Comparison of ENCODE assay signal across 30 cellular contexts in the genomic region with DNA sequence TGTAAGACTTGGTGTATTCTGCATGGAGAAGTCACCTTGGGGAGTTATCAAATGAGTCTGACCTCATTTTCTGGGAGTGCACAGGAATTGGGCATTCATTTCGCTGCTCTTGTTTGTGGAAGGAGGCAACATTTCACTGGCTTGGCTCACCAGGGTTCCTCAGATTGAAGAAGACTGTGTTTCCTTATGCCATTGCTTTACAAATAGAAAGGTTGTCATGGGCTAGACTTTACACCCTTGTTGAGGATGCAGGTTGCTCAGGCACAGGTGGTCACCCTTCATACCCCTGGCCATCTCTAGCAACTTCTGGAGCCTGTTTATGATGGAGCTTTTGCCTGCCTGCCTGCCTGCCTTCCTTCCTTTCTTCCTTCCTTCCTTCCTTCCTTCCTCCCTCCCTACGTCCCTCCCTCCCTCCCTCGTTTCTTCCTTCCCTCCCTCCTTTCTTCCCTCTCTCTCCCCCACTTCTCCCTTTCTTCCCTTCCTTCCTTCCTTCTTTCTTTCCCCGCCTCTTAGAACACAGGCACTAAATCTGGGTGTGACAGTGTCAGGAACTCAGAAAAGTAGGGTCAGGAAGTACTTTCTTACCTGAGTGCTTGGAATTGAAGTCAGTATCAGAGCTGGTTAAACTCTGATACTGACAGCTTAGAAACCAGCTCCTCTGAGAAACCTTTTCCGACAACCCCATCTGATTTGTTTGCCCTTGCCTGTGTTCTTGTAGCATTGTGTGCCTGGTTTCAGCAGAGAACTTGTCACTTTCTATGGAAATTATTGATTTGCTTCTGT.
DNase-seq lines count a peak whose midpoint lies in the region; ATAC-seq, FAIRE-seq and TF ChIP-seq lines count a peak whose summit lies in the region.
"Had no signal": no experiment of that assay in that cellular context is flagged by ENCODE, and none has a peak within 500 bp of the region (broad histone marks: within the 10 kb centered on the region; RNA-seq: fewer than 3 reads in every experiment).

No MANE protein-coding gene starts in this region.

- H3K9me3 Mint-ChIP-seq in activated CD4-positive, alpha-beta T cell treated with anti-CD3 and anti-CD28 coated beads for 36 hours (ENCODE audit: low read depth) = peaks cover 2% of the 10 kb centered on the region
- peaks cover 0 to 2% (median 0%) of the 10 kb centered on the region in 3 donors for H3K9me3 Mint-ChIP-seq in T-cell
- H3K9me3 Mint-ChIP-seq: CD8-positive, alpha-beta T cell; GM23338; H9; HFFc6 had no signal

- WGBS in small intestine, 3 donors = 10 to 54% (median 34%) methylated on average over 5 of the region's 5 CpGs
- WGBS in adrenal gland, 4 donors = 67 to 74% (median 71%) methylated on average over 5 of the region's 5 CpGs

- H3K4me3 ChIP-seq in duodenal mucosa (ENCODE audit: low read depth in 1 of 2, low read length in 2 of 2) (peak overlapping the region; percentile 58 to 65), mucosa of rectum (ENCODE audit: low read length in 2 of 2) (peak overlapping the region; percentile 61 to 65), small intestine (ENCODE audit: low read depth in 1 of 2, low read length in 2 of 2) (peak overlapping the region in 1 of 2 donors; percentile 47), adrenal gland (no peak overlapping the region)
- H3K4me3 ChIP-seq: GM23338, MG63 had no signal

- no peak for DNase-seq in activated CD4-positive, alpha-beta T cell treated with anti-CD3 and anti-CD28 coated beads for 36 hours
- no peak for DNase-seq in activated CD4-positive, alpha-beta T cell treated with anti-CD3 and anti-CD28 coated beads, Interleukin-2, amount 50 U/mL, for 48 hours
- DNase-seq in small intestine (peak; percentile 78), adrenal gland (no peak), T-cell (no peak), putamen (ENCODE audit: low spot score) (no peak)
- DNase-seq: Caco-2; CD8-positive, alpha-beta T cell; H9; HFFc6; KBM-7; MG63; NCI-H1105 treated with DMSO at 0.1 percent for 48 hours; NCI-H146; NCI-H1930; NCI-H446; NCI-H524 treated with DMSO at 0.1 percent for 48 hours; NCI-H774; NK-92 treated with Interleukin-12 subunit alpha and Interleukin-12 subunit beta, amount 100 ng/mL, for 24 hours; PC-3; Right ventricle myocardium superior; RPMI8226 had no signal

- peak overlapping the region; percentile 62 to 69 for H3K9ac ChIP-seq in duodenal mucosa (ENCODE audit: low read depth in 1 of 2, low read length in 2 of 2)
- peak overlapping the region; percentile 52 to 54 for H3K9ac ChIP-seq in mucosa of rectum (ENCODE audit: low read depth in 1 of 2, low read length in 2 of 2)

- H3K4me3 Mint-ChIP-seq in activated CD4-positive, alpha-beta T cell treated with anti-CD3 and anti-CD28 coated beads for 36 hours = no peak overlapping the region
- H3K4me3 Mint-ChIP-seq in T-cell = no peak overlapping the region
- H3K4me3 Mint-ChIP-seq: B cell; CD8-positive, alpha-beta T cell; GM23338; H9; HFFc6 had no signal

- peaks cover 5% of the 10 kb centered on the region for H3K4me1 Mint-ChIP-seq in activated CD4-positive, alpha-beta T cell treated with anti-CD3 and anti-CD28 coated beads for 36 hours
- no peaks in the 10 kb centered on the region for H3K4me1 Mint-ChIP-seq in T-cell
- H3K4me1 Mint-ChIP-seq: B cell, H9 had no signal

- peaks cover 15% of the 10 kb centered on the region for H3K27me3 Mint-ChIP-seq in activated CD4-positive, alpha-beta T cell treated with anti-CD3 and anti-CD28 coated beads for 36 hours
- H3K27me3 Mint-ChIP-seq in T-cell = peaks cover 14 to 17% of the 10 kb centered on the region in 2 donors

- intact Hi-C loops in activated CD4-positive, alpha-beta T cell treated with anti-CD3 and anti-CD28 coated beads for 36 hours (cut with DNase I, micrococcal nuclease) = no loop called here
- intact Hi-C loops in adrenal gland (cut with DNase I) = no loop called here

- POLR2A ChIA-PET in activated CD4-positive, alpha-beta T cell treated with anti-CD3 and anti-CD28 coated beads for 36 hours (lab: Charles Lee) = no interaction called here
- POLR2A ChIA-PET in T-cell (lab: Charles Lee) = no interaction called here

- H3K27me3 ChIP-seq in duodenal mucosa (ENCODE audit: control insufficient read depth in 1 of 2, insufficient read depth in 2 of 2, low read length in 2 of 2) (no peaks in the 10 kb centered on the region), mucosa of rectum (ENCODE audit: control insufficient read depth in 2 of 2, insufficient read depth in 2 of 2, low read length in 2 of 2) (no peaks in the 10 kb centered on the region), small intestine (ENCODE audit: control insufficient read depth in 2 of 2, insufficient read depth in 2 of 2, low read length in 2 of 2) (no peaks in the 10 kb centered on the region), adrenal gland (no peaks in the 10 kb centered on the region)
- H3K27me3 ChIP-seq: MG63 had no signal

- peak overlapping the region; percentile 33 for H3K27ac ChIP-seq in duodenal mucosa (ENCODE audit: low read depth, low read length)
- peak overlapping the region; percentile 78 to 85 for H3K27ac ChIP-seq in mucosa of rectum (ENCODE audit: low read depth in 2 of 2, low read length in 2 of 2)
- peak overlapping the region; percentile 62 to 76 for H3K27ac ChIP-seq in small intestine (ENCODE audit: low read depth in 1 of 2, low read length in 1 of 2)
- no peak overlapping the region for H3K27ac ChIP-seq in adrenal gland
- H3K27ac ChIP-seq: 22Rv1, C4-2B had no signal

- no peak for FAIRE-seq in small intestine (lab: Jason Lieb, UNC)
- FAIRE-seq: G401.6, HTR-8/SVneo had no signal

- TF ChIP-seq POLR2A in adrenal gland (IDR thresholded peaks at IDR 0.05) = no peak

- H3K4me1 ChIP-seq in duodenal mucosa (ENCODE audit: control insufficient read depth in 1 of 2, insufficient read depth in 2 of 2, low read length in 2 of 2) = peaks cover 4 to 8% of the 10 kb centered on the region in 2 donors
- H3K4me1 ChIP-seq in mucosa of rectum (ENCODE audit: control insufficient read depth in 2 of 2, insufficient read depth in 2 of 2, low read length in 2 of 2) = peaks cover 0 to 14% of the 10 kb centered on the region in 2 donors
- no peaks in the 10 kb centered on the region for H3K4me1 ChIP-seq in small intestine (ENCODE audit: control insufficient read depth in 2 of 2, insufficient read depth in 1 of 2, low read depth in 1 of 2, low read length in 1 of 2)
- H3K4me1 ChIP-seq in adrenal gland (replicated peaks in 1 of 2) = no peaks in the 10 kb centered on the region
- H3K4me1 ChIP-seq: Caco-2 had no signal

- ATAC-seq in activated CD4-positive, alpha-beta T cell treated with anti-CD3 and anti-CD28 coated beads for 36 hours = peak; percentile 47
- no peak for ATAC-seq in T-cell (replicated peaks in 1 of 4)
- ATAC-seq: CD8-positive, alpha-beta T cell; GM23338; PC-3 had no signal

- peaks cover 0 to 4% of the 10 kb centered on the region in 2 donors for H3K36me3 ChIP-seq in duodenal mucosa (ENCODE audit: control insufficient read depth in 1 of 2, insufficient read depth in 2 of 2, low read length in 2 of 2)
- H3K36me3 ChIP-seq in mucosa of rectum (ENCODE audit: control insufficient read depth in 2 of 2, insufficient read depth in 2 of 2, low read length in 2 of 2) = no peaks in the 10 kb centered on the region
- H3K36me3 ChIP-seq in small intestine (ENCODE audit: control insufficient read depth in 2 of 2, insufficient read depth in 2 of 2, low read length in 2 of 2) = peaks cover 0 to 1% of the 10 kb centered on the region in 2 donors
- H3K36me3 ChIP-seq in adrenal gland (replicated peaks in 1 of 2) = no peaks in the 10 kb centered on the region
- H3K36me3 ChIP-seq: MG63 had no signal

- CTCF ChIA-PET in activated CD4-positive, alpha-beta T cell treated with anti-CD3 and anti-CD28 coated beads for 36 hours (lab: Charles Lee) = no interaction called here
- CTCF ChIA-PET in T-cell (lab: Charles Lee) = no interaction called here

- no peak overlapping the region for H3K27ac Mint-ChIP-seq in activated CD4-positive, alpha-beta T cell treated with anti-CD3 and anti-CD28 coated beads for 36 hours
- no peak overlapping the region for H3K27ac Mint-ChIP-seq in T-cell
- H3K27ac Mint-ChIP-seq: B cell; CD8-positive, alpha-beta T cell; GM23338; HFFc6 had no signal

- H3K36me3 Mint-ChIP-seq in activated CD4-positive, alpha-beta T cell treated with anti-CD3 and anti-CD28 coated beads for 36 hours (ENCODE audit: low read depth) = no peaks in the 10 kb centered on the region
- no peaks in the 10 kb centered on the region for H3K36me3 Mint-ChIP-seq in T-cell
- H3K36me3 Mint-ChIP-seq: CD8-positive, alpha-beta T cell had no signal

- TF ChIP-seq CTCF in adrenal gland (IDR thresholded peaks at IDR 0.05) = no peak

- H3K9me3 ChIP-seq in duodenal mucosa (ENCODE audit: control insufficient read depth in 1 of 2, low read length in 2 of 2) (peaks cover 0 to 4% of the 10 kb centered on the region in 2 donors), mucosa of rectum (ENCODE audit: control insufficient read depth in 2 of 2, low read length in 2 of 2) (no peaks in the 10 kb centered on the region), small intestine (ENCODE audit: control insufficient read depth, low read depth) (no peaks in the 10 kb centered on the region), adrenal gland (replicated peaks in 1 of 3) (no peaks in the 10 kb centered on the region)
- H3K9me3 ChIP-seq: Caco-2, MG63 had no signal

Comparison
In these comparisons a context has a peak if more than half of its experiments do, and no peak if none do; other contexts are left out.
1. H3K27ac ChIP-seq: peak in duodenal mucosa (single experiment), mucosa of rectum (2 of 2) and small intestine (2 of 2); none in adrenal gland (0 of 5).
2. H3K4me3 ChIP-seq: peak in duodenal mucosa (2 of 2) and mucosa of rectum (2 of 2); none in adrenal gland (0 of 4).